In the genomic region with DNA sequence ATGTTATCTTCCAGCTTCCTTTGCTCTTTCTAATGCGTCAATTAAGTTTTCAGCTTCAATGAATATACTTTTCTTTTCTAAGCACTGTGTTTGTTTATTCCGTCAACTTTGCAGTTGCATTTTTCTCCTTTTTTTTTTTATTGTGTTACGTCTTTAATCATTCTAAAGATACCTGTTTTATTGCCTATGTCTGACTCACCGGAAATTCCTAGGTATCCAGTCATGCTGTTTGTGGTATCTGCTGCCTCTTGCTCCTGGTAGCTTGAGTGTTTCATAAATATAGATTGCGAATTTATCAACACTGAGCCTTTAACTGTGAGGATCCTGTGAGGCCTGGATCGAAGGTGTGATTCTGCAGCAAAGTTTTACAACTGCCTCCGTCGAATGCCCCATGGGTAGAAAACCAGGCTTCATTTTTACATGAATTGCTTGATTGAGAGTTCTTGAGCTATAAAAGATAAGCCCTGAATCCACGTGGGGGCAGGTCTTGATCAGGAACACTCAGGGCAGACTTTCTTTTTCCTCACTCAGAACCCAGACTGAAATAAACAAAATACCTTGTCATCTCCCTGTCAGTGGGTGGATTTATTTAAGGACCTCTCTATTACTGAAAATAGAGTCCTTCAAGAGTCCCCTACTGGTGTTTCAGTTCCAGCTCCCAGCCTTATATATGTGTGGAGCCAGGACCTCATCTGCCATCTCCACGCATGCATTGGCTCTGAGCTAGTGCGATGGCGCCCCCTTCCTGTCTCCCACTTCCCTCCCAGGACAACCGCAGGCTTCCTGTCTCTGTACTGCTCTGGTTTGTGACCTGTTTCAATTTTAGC, we compare ENCODE assay signal across 8 cellular contexts.
A peak's percentile ranks its signal among the peaks of the same experiment; 100 is the strongest.
DNase-seq lines count a peak whose midpoint lies in the region; ATAC-seq and TF ChIP-seq lines count a peak whose summit lies in the region.

No MANE protein-coding gene starts in this region.

- ATAC-seq in HG02981 (IDR thresholded peaks at IDR 0.05; ENCODE audit: unreplicated experiment) = no peak
- no peak for ATAC-seq in GM21825 (IDR thresholded peaks at IDR 0.05; ENCODE audit: unreplicated experiment)

- H3K4me3 Mint-ChIP-seq in T-helper 1 cell treated with Interleukin-12 subunit alpha and Interleukin-12 subunit beta and Interleukin-4 antibody, amounts not matched to agents 30 μg/mL and 1 μg/mL, for 36 hours = peak overlapping the region; percentile 64

- peak overlapping the region; percentile 31 for H3K4me3 ChIP-seq in Jurkat, Clone E6-1 (ENCODE audit: low read length)
- no peak overlapping the region for H3K4me3 ChIP-seq in foreskin fibroblast (ENCODE audit: low read depth in 1 of 2, low read length in 2 of 2)

- peaks cover 2% of the 10 kb centered on the region for H3K36me3 Mint-ChIP-seq in T-helper 1 cell treated with Interleukin-12 subunit alpha and Interleukin-12 subunit beta and Interleukin-4 antibody, amounts not matched to agents 30 μg/mL and 1 μg/mL, for 36 hours (ENCODE audit: low read depth)

- peak; percentile 36 for TF ChIP-seq CTCF in foreskin fibroblast (IDR thresholded peaks at IDR 0.05; ENCODE audit: low read depth, low read length)

- H3K9me3 Mint-ChIP-seq in T-helper 1 cell treated with Interleukin-12 subunit alpha and Interleukin-12 subunit beta and Interleukin-4 antibody, amounts not matched to agents 30 μg/mL and 1 μg/mL, for 36 hours = no peaks in the 10 kb centered on the region

- H3K27ac Mint-ChIP-seq in T-helper 1 cell treated with Interleukin-12 subunit alpha and Interleukin-12 subunit beta and Interleukin-4 antibody, amounts not matched to agents 30 μg/mL and 1 μg/mL, for 36 hours = no peak overlapping the region

- H3K27me3 Mint-ChIP-seq in T-helper 1 cell treated with Interleukin-12 subunit alpha and Interleukin-12 subunit beta and Interleukin-4 antibody, amounts not matched to agents 30 μg/mL and 1 μg/mL, for 36 hours (ENCODE audit: low read depth) = peaks cover 3% of the 10 kb centered on the region

- peaks cover 34% of the 10 kb centered on the region for H3K4me1 Mint-ChIP-seq in T-helper 1 cell treated with Interleukin-12 subunit alpha and Interleukin-12 subunit beta and Interleukin-4 antibody, amounts not matched to agents 30 μg/mL and 1 μg/mL, for 36 hours (ENCODE audit: low read depth)

- DNase-seq in A172 (ENCODE audit: low spot score) (peak; percentile 95), GDM1 (lab: John Stamatoyannopoulos, UW) (peak; percentile 88), foreskin fibroblast (peak; percentile 58 to 61)
- peak; percentile 90 for DNase-seq in Jurkat, Clone E6-1 (ENCODE audit: low read depth, low spot score)
- DNase-seq in stimulated activated CD8-positive, alpha-beta memory T cell treated with anti-CD3 and anti-CD28 coated beads, Interleukin-15, amount 100 ng/mL, for 48 hours (ENCODE audit: low read depth in 2 of 2) = peak; percentile 4 to 19

Comparison
In these comparisons a context has a peak if more than half of its experiments do, and no peak if none do; other contexts are left out.
1. DNase-seq: peak in every context shown above with its lines; median percentile 95 in A172; 90 in Jurkat, Clone E6-1; 88 in GDM1; 60 in foreskin fibroblast; 12 in stimulated activated CD8-positive, alpha-beta memory T cell treated with anti-CD3 and anti-CD28 coated beads, Interleukin-15, amount 100 ng/mL, for 48 hours.